14 cellular contexts compared by ENCODE assay signal in genomic region chr12:113874326-113874725, GRCh38.
DNase-seq lines count a peak whose midpoint lies in the region; ATAC-seq and TF ChIP-seq lines count a peak whose summit lies in the region.
"Had no signal": no experiment of that assay in that cellular context is flagged by ENCODE, and none has a peak within 500 bp of the region (broad histone marks: within the 10 kb centered on the region; RNA-seq: fewer than 3 reads in every experiment).

No MANE protein-coding gene starts in this region.

- no peaks in the 10 kb centered on the region for H3K9me3 Mint-ChIP-seq in chondrocyte (ENCODE audit: low read depth)

- no peaks in the 10 kb centered on the region for H3K27me3 Mint-ChIP-seq in chondrocyte (ENCODE audit: low read depth)
- H3K27me3 Mint-ChIP-seq: CD4-positive, alpha-beta memory T cell had no signal

- WGBS in IMR-90 (ENCODE audit: extremely low coverage in 2 of 2, insufficient read length in 1 of 2), 2 experiments: 96% methylated on average over 4 of the region's 11 CpGs; no CpG with 5 or more reads in 1 of the 2 experiments
- WGBS in trophoblast cell (ENCODE audit: extremely low coverage, insufficient coverage, insufficient read length): no CpG with 5 or more reads among the region's 11 CpGs

- H2BK5ac ChIP-seq in IMR-90 (ENCODE audit: low read depth, low read length, poor library complexity, severe bottlenecking) (peak overlapping the region; percentile 80), trophoblast cell (ENCODE audit: low read depth, low read length, poor library complexity) (no peak overlapping the region)

- in situ Hi-C loops in IMR-90 (cut with MboI; ENCODE audit: low sequenced_read_pairs): no loop called here

- no peak overlapping the region for H2BK12ac ChIP-seq in trophoblast cell (ENCODE audit: low read length)

- no peak overlapping the region for H2AFZ ChIP-seq in IMR-90 (replicated peaks; ENCODE audit: low read length, poor library complexity)
- no peak overlapping the region for H2AFZ ChIP-seq in osteoblast (ENCODE audit: low read length)
- no peak overlapping the region for H2AFZ ChIP-seq in trophoblast cell (ENCODE audit: insufficient read depth, low read length, poor library complexity)

- peak overlapping the region; percentile 73 for H2BK120ac ChIP-seq in IMR-90 (ENCODE audit: low read depth, low read length)
- no peak overlapping the region for H2BK120ac ChIP-seq in trophoblast cell (ENCODE audit: insufficient read depth, low read length, poor library complexity)

- H3K18ac ChIP-seq in IMR-90 (ENCODE audit: low read depth, low read length) (peak overlapping the region; percentile 39), trophoblast cell (ENCODE audit: low read length) (no peak overlapping the region)

- H2AK9ac ChIP-seq in IMR-90 (replicated peaks; ENCODE audit: low read depth, low read length, poor library complexity): no peak overlapping the region

- POLR2A ChIA-PET in AG04450 (lab: Yijun Ruan, JAX): interaction anchor here (0.6 to 0.9 kb wide), 2 partner anchors 8 to 657 kb away, joined by 3 to 5 read pairs; no protein-coding TSS in a partner anchor
- POLR2A ChIA-PET in IMR-90 (lab: Charles Lee; ENCODE audit: unreplicated experiment): no interaction called here

- H4K20me1 ChIP-seq in IMR-90 (ENCODE audit: insufficient read depth, low read length): 0 out of 2 replicates have a peak, but pooled peaks cover 4% of the 10 kb centered on the region
- peaks cover under 1% of the 10 kb centered on the region for H4K20me1 ChIP-seq in osteoblast (ENCODE audit: insufficient read depth, low read length)

- intact Hi-C loops in IMR-90 (cut with micrococcal nuclease): no loop called here

- H4K8ac ChIP-seq in IMR-90 (ENCODE audit: low read depth in 2 of 2, low read length in 2 of 2): peak overlapping the region; percentile 49 to 84; a peak in 2 of 4 replicates
- no peak overlapping the region for H4K8ac ChIP-seq in trophoblast cell (ENCODE audit: low read depth, low read length)

- no peaks in the 10 kb centered on the region for H3K9me3 ChIP-seq in AG04450 (ENCODE audit: control insufficient read depth, insufficient read depth, low read length)
- H3K9me3 ChIP-seq in IMR-90 (ENCODE audit: control insufficient read depth, insufficient read depth, low read length): no peaks in the 10 kb centered on the region
- H3K9me3 ChIP-seq in osteoblast (ENCODE audit: low read depth, low read length): no peaks in the 10 kb centered on the region
- H3K9me3 ChIP-seq in trophoblast cell (ENCODE audit: insufficient read depth, low read depth, low read length): no peaks in the 10 kb centered on the region
- H3K9me3 ChIP-seq: BE2C had no signal

- H3K79me2 ChIP-seq in osteoblast (ENCODE audit: insufficient read depth, low read length) (no peaks in the 10 kb centered on the region), trophoblast cell (ENCODE audit: control insufficient read depth, insufficient read depth, low read length, poor library complexity) (no peaks in the 10 kb centered on the region)

- no peak for DNase-seq in AG04450 (ENCODE audit: low read depth, low spot score)
- DNase-seq in IMR-90: no peak
- DNase-seq in chondrocyte (ENCODE audit: low spot score): peak; percentile 72
- no peak for DNase-seq in osteoblast (ENCODE audit: insufficient read length, low spot score, missing footprints)
- no peak for DNase-seq in glomerular visceral epithelial cell (ENCODE audit: extremely low spot score)
- DNase-seq in trophoblast cell: no peak
- DNase-seq: BE2C; CD4-positive, alpha-beta memory T cell; DMS79; GOT3; H9 had no signal

- H3K36me3 ChIP-seq in IMR-90 (ENCODE audit: control insufficient read depth, insufficient read depth, low read length) (no peaks in the 10 kb centered on the region), osteoblast (ENCODE audit: insufficient read depth, low read length) (peaks cover 4% of the 10 kb centered on the region), trophoblast cell (ENCODE audit: control insufficient read depth in 1 of 2, insufficient read depth in 2 of 2, low read length in 2 of 2) (peaks cover 6% of the 10 kb centered on the region in 2 experiments)
- H3K36me3 ChIP-seq: BE2C had no signal

- peaks cover 6% of the 10 kb centered on the region for H3K4me1 Mint-ChIP-seq in chondrocyte (ENCODE audit: low read depth)

- TF ChIP-seq POLR2A in IMR-90 (IDR thresholded peaks at IDR 0.05; ENCODE audit: low read depth, low read length): no peak; the same call in 1 of the 2 replicates

- no peak overlapping the region for H3K4me3 ChIP-seq in AG04450 (ENCODE audit: low read depth, low read length)
- no peak overlapping the region for H3K4me3 ChIP-seq in IMR-90 (ENCODE audit: insufficient read depth, low read depth, low read length)
- H3K4me3 ChIP-seq in osteoblast (ENCODE audit: insufficient read depth, low read length): no peak overlapping the region
- H3K4me3 ChIP-seq in trophoblast cell (ENCODE audit: low read depth, low read length): no peak overlapping the region
- H3K4me3 ChIP-seq: GM12878 had no signal

- no peaks in the 10 kb centered on the region for H3K27me3 ChIP-seq in AG04450 (ENCODE audit: control insufficient read depth, insufficient read depth, low read length)
- no peaks in the 10 kb centered on the region for H3K27me3 ChIP-seq in IMR-90 (ENCODE audit: control insufficient read depth, insufficient read depth, low read length)
- no peaks in the 10 kb centered on the region for H3K27me3 ChIP-seq in osteoblast (ENCODE audit: insufficient read depth, low read length)
- no peaks in the 10 kb centered on the region for H3K27me3 ChIP-seq in trophoblast cell (ENCODE audit: insufficient read depth, low read length)
- H3K27me3 ChIP-seq: BE2C had no signal

- TF ChIP-seq CTCF in AG04450 (IDR thresholded peaks at IDR 0.05; ENCODE audit: low read depth, low read length) (no peak), IMR-90 (conservative IDR thresholded peaks at IDR 0.05; ENCODE audit: low read depth, low read length) (no peak), chondrocyte (IDR thresholded peaks at IDR 0.05) (no peak), osteoblast (IDR thresholded peaks at IDR 0.05; ENCODE audit: extremely low read depth, low read depth, low read length) (no peak)

- peak overlapping the region; percentile 65 for H4K5ac ChIP-seq in IMR-90 (ENCODE audit: low read depth, low read length)

- H3K79me1 ChIP-seq in IMR-90 (ENCODE audit: low read depth in 1 of 2, low read length in 2 of 2): no peaks in the 10 kb centered on the region
- no peaks in the 10 kb centered on the region for H3K79me1 ChIP-seq in trophoblast cell (ENCODE audit: low read length)

- H2BK20ac ChIP-seq in IMR-90 (ENCODE audit: low read depth, low read length): peak overlapping the region; percentile 57

- no peak overlapping the region for H3K9ac ChIP-seq in IMR-90 (ENCODE audit: low read depth, low read length)
- no peak overlapping the region for H3K9ac ChIP-seq in trophoblast cell (ENCODE audit: low read length)

- peak overlapping the region; percentile 37; the same call in 1 of the 2 replicates for H2AK5ac ChIP-seq in IMR-90 (ENCODE audit: low read depth, low read length)
- no peak overlapping the region for H2AK5ac ChIP-seq in trophoblast cell (ENCODE audit: low read length)

- no peak for ATAC-seq in IMR-90 (ENCODE audit: low read depth)
- no peak for ATAC-seq in GM21529 (IDR thresholded peaks at IDR 0.05; ENCODE audit: unreplicated experiment)
- ATAC-seq: GM12878 had no signal

- H3K4me2 ChIP-seq in IMR-90 (ENCODE audit: low read depth, low read length) (no peak overlapping the region), osteoblast (ENCODE audit: insufficient read depth, low read length) (no peak overlapping the region), trophoblast cell (ENCODE audit: low read length) (no peak overlapping the region)

- H3K4me3 Mint-ChIP-seq in chondrocyte (ENCODE audit: unreplicated experiment): no peak overlapping the region
- H3K4me3 Mint-ChIP-seq: CD4-positive, alpha-beta memory T cell; H9 had no signal

- CTCF ChIA-PET in AG04450 (lab: Charles Lee): no interaction called here
- CTCF ChIA-PET in IMR-90 (lab: Yijun Ruan, JAX): interaction anchor here (1.0 kb wide), 1 partner anchor 37 kb away, joined by 3 read pairs; no protein-coding TSS in a partner anchor

- no peak overlapping the region; the same call in 2 of the 3 replicates for H2BK15ac ChIP-seq in IMR-90 (ENCODE audit: low read depth, low read length)

- H3K27ac ChIP-seq in AG04450 (ENCODE audit: low read depth, low read length): peak overlapping the region; percentile 92
- H3K27ac ChIP-seq in IMR-90 (ENCODE audit: insufficient read depth, low read length): peak overlapping the region; percentile 74; the same call in 1 of the 2 replicates
- H3K27ac ChIP-seq in osteoblast (ENCODE audit: low read depth, low read length): peak overlapping the region; percentile 73
- H3K27ac ChIP-seq in trophoblast cell (ENCODE audit: low read depth, low read length): no peak overlapping the region
- H3K27ac ChIP-seq: C4-2B had no signal

- no peak for TF ChIP-seq RAD21 in IMR-90 (IDR thresholded peaks at IDR 0.05; ENCODE audit: low read length)

- peaks cover 15% of the 10 kb centered on the region for H3K9me1 ChIP-seq in IMR-90 (ENCODE audit: insufficient read depth, low read length)

- H3K4ac ChIP-seq in IMR-90 (ENCODE audit: low read depth, low read length) (peak overlapping the region; percentile 75), trophoblast cell (ENCODE audit: low read depth, low read length) (no peak overlapping the region)

- no peak overlapping the region for H3K27ac Mint-ChIP-seq in chondrocyte (ENCODE audit: unreplicated experiment)
- H3K27ac Mint-ChIP-seq: CD4-positive, alpha-beta memory T cell had no signal

- peaks cover 19% of the 10 kb centered on the region for H3K4me1 ChIP-seq in IMR-90 (ENCODE audit: control insufficient read depth, insufficient read depth, low read length)
- peaks cover 12% of the 10 kb centered on the region for H3K4me1 ChIP-seq in osteoblast (ENCODE audit: insufficient read depth, low read length)
- no peaks in the 10 kb centered on the region for H3K4me1 ChIP-seq in trophoblast cell (ENCODE audit: control insufficient read depth in 1 of 2, insufficient read depth in 2 of 2, low read length in 2 of 2)
- H3K4me1 ChIP-seq: BE2C had no signal

- H4K91ac ChIP-seq in IMR-90 (ENCODE audit: insufficient read depth, low read depth, low read length) (peak overlapping the region; percentile 68; the same call in 1 of the 2 replicates), trophoblast cell (ENCODE audit: low read depth, low read length) (no peak overlapping the region)

- H3K23ac ChIP-seq in IMR-90 (ENCODE audit: low read depth, low read length): no peak overlapping the region
- H3K23ac ChIP-seq in trophoblast cell (ENCODE audit: low read length): no peak overlapping the region

- peaks cover 8% of the 10 kb centered on the region for H3K36me3 Mint-ChIP-seq in chondrocyte (ENCODE audit: low read depth)

- H4K12ac ChIP-seq in trophoblast cell (ENCODE audit: low read depth, low read length): no peak overlapping the region

- BruUV-seq in IMR-90 (replicated peaks; lab: Mats Ljungman, UMichigan): no TSS peak

- H3K56ac ChIP-seq in IMR-90 (ENCODE audit: extremely low read depth, insufficient read depth, low read length): peak overlapping the region; percentile 24; the same call in 1 of the 2 replicates

- H3K14ac ChIP-seq in IMR-90 (replicated peaks; ENCODE audit: low read depth, low read length) (0 out of 2 replicates have a peak overlapping the region, but pooled peaks have one; percentile 27), trophoblast cell (ENCODE audit: low read length) (no peak overlapping the region)

- dilution Hi-C loops in IMR-90 (cut with HindIII; ENCODE audit: low sequenced_read_pairs, unreplicated experiment): no loop called here
